Comparison of ENCODE assay signal across 36 cellular contexts in genomic region chr6:48706310-48706709, GRCh38.
"Had no signal": no experiment of that assay in that cellular context is flagged by ENCODE, and none has a peak within 500 bp of the region (broad histone marks: within the 10 kb centered on the region; RNA-seq: fewer than 3 reads in every experiment).

No MANE protein-coding gene starts in this region.

- H3K4me3 ChIP-seq: adrenal gland, ascending aorta, body of pancreas, breast epithelium, cardiac muscle cell had no signal

- H3K27ac Mint-ChIP-seq: activated naive CD4-positive, alpha-beta T cell treated with anti-CD3 and anti-CD28 coated beads for 36 hours; activated naive CD4-positive, alpha-beta T cell treated with anti-CD3 and anti-CD28 coated beads, Interleukin-2, amount 10 ng/mL, durations not matched to agents 7 days and 5 days; activated naive CD4-positive, alpha-beta T cell treated with anti-CD3 and anti-CD28 coated beads, Interleukin-2, amount 50 U/mL, for 24 hours; activated naive CD4-positive, alpha-beta T cell treated with anti-CD3 and anti-CD28 coated beads, Interleukin-2, amount 50 U/mL, for 72 hours; activated naive CD8-positive, alpha-beta T cell; activated naive CD8-positive, alpha-beta T cell treated with anti-CD3 and anti-CD28 coated beads for 36 hours; activated naive CD8-positive, alpha-beta T cell treated with anti-CD3 and anti-CD28 coated beads, Interleukin-2, amount 10 ng/mL, durations not matched to agents 7 days and 5 days; activated naive CD8-positive, alpha-beta T cell treated with anti-CD3 and anti-CD28 coated beads, Interleukin-2, amount 50 U/mL, for 24 hours; activated T-cell treated with anti-CD3 and anti-CD28 coated beads, Interleukin-2, amount 50 U/mL, for 72 hours; activated T-helper 1 cell treated with anti-CD3 and anti-CD28 coated beads, Interleukin-12 subunit alpha, Interleukin-12 subunit beta, Interleukin-2, Interleukin-4 antibody, amounts not matched to agents 30 ng/mL and 10 ng/mL and 1 ng/mL, durations not matched to agents 14 hours and 24 hours and 36 hours; activated T-helper 17 cell treated with anti-CD3 and anti-CD28 coated beads, Interleukin-2, amount 50 U/mL, for 72 hours; activated T-helper 2 cell treated with anti-CD3 and anti-CD28 coated beads, Interferon-gamma antibody, Interleukin-2, Interleukin-4, amounts not matched to agents 10 μg/mL and 5 μg/mL and 100 μg/mL, durations not matched to agents 14 hours and 24 hours and 36 hours; brain had no signal

- H3K9me3 ChIP-seq: adrenal gland, ascending aorta, body of pancreas had no signal

- H3K36me3 Mint-ChIP-seq: activated naive CD4-positive, alpha-beta T cell treated with anti-CD3 and anti-CD28 coated beads, Interleukin-2, amount 10 ng/mL, durations not matched to agents 7 days and 5 days; activated naive CD4-positive, alpha-beta T cell treated with anti-CD3 and anti-CD28 coated beads, Interleukin-2, amount 50 U/mL, for 24 hours; activated naive CD8-positive, alpha-beta T cell; activated naive CD8-positive, alpha-beta T cell treated with anti-CD3 and anti-CD28 coated beads for 36 hours; activated naive CD8-positive, alpha-beta T cell treated with anti-CD3 and anti-CD28 coated beads, Interleukin-2, amount 10 ng/mL, durations not matched to agents 7 days and 5 days; brain had no signal

- H3K27me3 ChIP-seq: adrenal gland, ascending aorta, body of pancreas, brain microvascular endothelial cell, breast epithelium, cardiac muscle cell had no signal

- H3K36me3 ChIP-seq: adrenal gland, ascending aorta, brain microvascular endothelial cell, breast epithelium, cardiac muscle cell had no signal

- ATAC-seq: activated naive CD4-positive, alpha-beta T cell treated with anti-CD3 and anti-CD28 coated beads, Interleukin-2, amount 50 U/mL, for 72 hours; activated naive CD8-positive, alpha-beta T cell treated with anti-CD3 and anti-CD28 coated beads, Interleukin-2, amount 50 U/mL, for 24 hours; activated T-cell treated with anti-CD3 and anti-CD28 coated beads, Interleukin-2, amount 50 U/mL, for 4 hours; activated T-cell treated with anti-CD3 and anti-CD28 coated beads, Interleukin-2, amount 50 U/mL, for 72 hours; activated T-helper 17 cell treated with anti-CD3 and anti-CD28 coated beads, Interleukin-2, amount 50 U/mL, for 72 hours; body of pancreas had no signal

- H3K27ac ChIP-seq: adrenal gland, ascending aorta, body of pancreas, brain microvascular endothelial cell, breast epithelium, cardiac muscle cell had no signal

- H3K4me1 ChIP-seq: adrenal gland, ascending aorta, body of pancreas, breast epithelium had no signal

- DNase-seq: activated effector memory CD4-positive, alpha-beta T cell treated with anti-CD3 and anti-CD28 coated beads, Interleukin-2, amount 50 U/mL, for 16 hours; activated effector memory CD4-positive, alpha-beta T cell treated with Interleukin-2 at 50 U/mL for 16 hours; activated gamma-delta T cell; activated gamma-delta T cell treated with Interleukin-2 at 50 U/mL for 16 hours; activated naive CD4-positive, alpha-beta T cell; activated naive CD4-positive, alpha-beta T cell treated with anti-CD3 and anti-CD28 coated beads for 36 hours; activated naive CD4-positive, alpha-beta T cell treated with anti-CD3 and anti-CD28 coated beads, Interleukin-2, amount 10 ng/mL, durations not matched to agents 7 days and 5 days; activated naive CD4-positive, alpha-beta T cell treated with anti-CD3 and anti-CD28 coated beads, Interleukin-2, amount 50 U/mL, for 16 hours; activated naive CD4-positive, alpha-beta T cell treated with Interleukin-2 at 50 U/mL for 16 hours; activated naive CD8-positive, alpha-beta T cell treated with anti-CD3 and anti-CD28 coated beads for 36 hours; activated naive CD8-positive, alpha-beta T cell treated with anti-CD3 and anti-CD28 coated beads, Interleukin-2, amount 10 ng/mL, durations not matched to agents 7 days and 5 days; activated naive CD8-positive, alpha-beta T cell treated with anti-CD3 and anti-CD28 coated beads, Interleukin-2, amount 50 U/mL, for 24 hours; activated T-cell treated with anti-CD3 and anti-CD28 coated beads, Interleukin-2, amount 50 U/mL, for 4 hours; activated T-cell treated with anti-CD3 and anti-CD28 coated beads, Interleukin-2, amount 50 U/mL, for 48 hours; activated T-cell treated with anti-CD3 and anti-CD28 coated beads, Interleukin-2, amount 50 U/mL, for 72 hours; adrenal gland; amniotic stem cell; amygdala; anterior cingulate cortex; aorta; body of pancreas; brain microvascular endothelial cell; caudate nucleus; central memory CD4-positive, alpha-beta T cell; cerebellar nuclear complex had no signal

- H3K27me3 Mint-ChIP-seq: activated naive CD4-positive, alpha-beta T cell treated with anti-CD3 and anti-CD28 coated beads, Interleukin-2, amount 10 ng/mL, durations not matched to agents 7 days and 5 days; activated naive CD4-positive, alpha-beta T cell treated with anti-CD3 and anti-CD28 coated beads, Interleukin-2, amount 50 U/mL, for 24 hours; activated naive CD8-positive, alpha-beta T cell; activated naive CD8-positive, alpha-beta T cell treated with anti-CD3 and anti-CD28 coated beads for 36 hours; activated naive CD8-positive, alpha-beta T cell treated with anti-CD3 and anti-CD28 coated beads, Interleukin-2, amount 10 ng/mL, durations not matched to agents 7 days and 5 days; activated naive CD8-positive, alpha-beta T cell treated with anti-CD3 and anti-CD28 coated beads, Interleukin-2, amount 50 U/mL, for 24 hours; activated T-helper 17 cell treated with anti-CD3 and anti-CD28 coated beads, Interleukin-2, amount 50 U/mL, for 72 hours; brain; central memory CD8-positive, alpha-beta T cell had no signal

- H3K9me3 Mint-ChIP-seq: activated naive CD4-positive, alpha-beta T cell treated with anti-CD3 and anti-CD28 coated beads, Interleukin-2, amount 50 U/mL, for 24 hours had no signal

- H3K4me3 Mint-ChIP-seq: activated naive CD4-positive, alpha-beta T cell treated with anti-CD3 and anti-CD28 coated beads for 36 hours; activated naive CD4-positive, alpha-beta T cell treated with anti-CD3 and anti-CD28 coated beads, Interleukin-2, amount 10 ng/mL, durations not matched to agents 7 days and 5 days; activated naive CD4-positive, alpha-beta T cell treated with anti-CD3 and anti-CD28 coated beads, Interleukin-2, amount 50 U/mL, for 24 hours; activated naive CD8-positive, alpha-beta T cell; activated naive CD8-positive, alpha-beta T cell treated with anti-CD3 and anti-CD28 coated beads for 36 hours; activated naive CD8-positive, alpha-beta T cell treated with anti-CD3 and anti-CD28 coated beads, Interleukin-2, amount 10 ng/mL, durations not matched to agents 7 days and 5 days; activated naive CD8-positive, alpha-beta T cell treated with anti-CD3 and anti-CD28 coated beads, Interleukin-2, amount 50 U/mL, for 24 hours; activated T-cell treated with anti-CD3 and anti-CD28 coated beads, Interleukin-2, amount 50 U/mL, for 4 hours; activated T-cell treated with anti-CD3 and anti-CD28 coated beads, Interleukin-2, amount 50 U/mL, for 72 hours; activated T-helper 1 cell treated with anti-CD3 and anti-CD28 coated beads, Interleukin-12 subunit alpha, Interleukin-12 subunit beta, Interleukin-2, Interleukin-4 antibody, amounts not matched to agents 30 ng/mL and 10 ng/mL and 1 ng/mL, durations not matched to agents 14 hours and 24 hours and 36 hours; activated T-helper 17 cell treated with anti-CD3 and anti-CD28 coated beads, Interleukin-2, amount 50 U/mL, for 72 hours; brain; central memory CD8-positive, alpha-beta T cell had no signal

- H3K4me1 Mint-ChIP-seq: activated naive CD4-positive, alpha-beta T cell treated with anti-CD3 and anti-CD28 coated beads, Interleukin-2, amount 10 ng/mL, durations not matched to agents 7 days and 5 days; activated naive CD4-positive, alpha-beta T cell treated with anti-CD3 and anti-CD28 coated beads, Interleukin-2, amount 50 U/mL, for 24 hours; activated naive CD8-positive, alpha-beta T cell treated with anti-CD3 and anti-CD28 coated beads for 36 hours; activated naive CD8-positive, alpha-beta T cell treated with anti-CD3 and anti-CD28 coated beads, Interleukin-2, amount 10 ng/mL, durations not matched to agents 7 days and 5 days; activated naive CD8-positive, alpha-beta T cell treated with anti-CD3 and anti-CD28 coated beads, Interleukin-2, amount 50 U/mL, for 24 hours; activated T-helper 17 cell treated with anti-CD3 and anti-CD28 coated beads, Interleukin-2, amount 50 U/mL, for 72 hours; brain; central memory CD8-positive, alpha-beta T cell had no signal
